In the genomic region with DNA sequence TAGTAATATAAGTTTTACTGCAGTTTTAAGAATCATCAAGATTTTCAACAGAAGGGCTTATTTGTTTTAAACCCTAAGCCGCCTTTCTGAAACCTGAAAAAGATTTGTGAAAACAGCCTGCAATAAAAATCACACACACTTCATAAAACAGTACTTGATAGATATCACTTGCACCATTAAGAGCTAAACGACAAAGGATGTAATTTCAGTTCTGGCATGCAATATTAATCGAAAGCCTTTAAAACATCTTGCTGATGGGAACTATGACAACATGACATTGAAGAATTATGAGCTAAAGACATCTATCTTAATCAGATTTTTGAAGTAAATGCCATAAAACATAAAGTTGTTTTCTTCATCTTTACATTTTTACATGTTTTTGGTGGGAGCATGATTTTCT, we compare ENCODE assay signal across 37 cellular contexts.
"Had no signal": no experiment of that assay in that cellular context is flagged by ENCODE, and none has a peak within 500 bp of the region (broad histone marks: within the 10 kb centered on the region; RNA-seq: fewer than 3 reads in every experiment).

No MANE protein-coding gene starts in this region.

- DNase-seq: activated B cell treated with CpG ODN at 0.5 μM for 24 hours; activated CD4-positive, alpha-beta memory T cell treated with anti-CD3 and anti-CD28 coated beads for 36 hours; activated CD4-positive, alpha-beta T cell treated with anti-CD3 and anti-CD28 coated beads for 4 hours; activated CD4-positive, alpha-beta T cell treated with anti-CD3 and anti-CD28 coated beads, Interleukin-2, amount 50 U/mL, for 1 hour; activated CD4-positive, CD25-positive, alpha-beta regulatory T cell treated with anti-CD3 and anti-CD28 coated beads, Interleukin-2, amount 50 U/mL, for 72 hours; activated CD8-positive, alpha-beta memory T cell treated with anti-CD3 and anti-CD28 coated beads, Interleukin-2, amount 50 U/mL, for 4 hours; activated effector memory CD4-positive, alpha-beta T cell treated with Interleukin-2 at 50 U/mL for 16 hours; activated naive CD4-positive, alpha-beta T cell treated with anti-CD3 and anti-CD28 coated beads, Interleukin-2, amount 10 ng/mL, durations not matched to agents 7 days and 5 days; activated naive CD8-positive, alpha-beta T cell treated with anti-CD3 and anti-CD28 coated beads, Interleukin-2, amount 50 U/mL, for 24 hours; activated T-cell treated with anti-CD3 and anti-CD28 coated beads for 4 hours; activated T-cell treated with anti-CD3 and anti-CD28 coated beads, Interleukin-2, amount 50 U/mL, for 4 hours; anterior cingulate cortex; caudate nucleus; cerebellar nuclear complex; Kasumi-1; MG63; NCI-H1048; NCI-H1105 treated with DMSO at 0.1 percent for 48 hours; NCI-H1436; NCI-H1694; NCI-H1930; NCI-H2081 treated with DMSO at 0.1 percent for 48 hours; NCI-H2171; NCI-H510A; PC-3; Peyer's patch; RPMI8226; SHP77 treated with DMSO at 0.1 percent for 48 hours; SW 1271; T-helper 1 cell; T-helper 2 cell; T-helper 9 cell had no signal

- H3K36me3 ChIP-seq: MG63, Peyer's patch, SJSA1 had no signal

- H3K36me3 Mint-ChIP-seq: activated CD4-positive, alpha-beta memory T cell treated with anti-CD3 and anti-CD28 coated beads for 36 hours; activated naive CD4-positive, alpha-beta T cell treated with anti-CD3 and anti-CD28 coated beads, Interleukin-2, amount 10 ng/mL, durations not matched to agents 7 days and 5 days; activated naive CD8-positive, alpha-beta T cell had no signal

- H3K4me1 ChIP-seq: Peyer's patch, SJSA1 had no signal

- H3K9me3 Mint-ChIP-seq: activated CD4-positive, alpha-beta memory T cell treated with anti-CD3 and anti-CD28 coated beads for 36 hours; activated naive CD4-positive, alpha-beta T cell treated with anti-CD3 and anti-CD28 coated beads, Interleukin-2, amount 10 ng/mL, durations not matched to agents 7 days and 5 days; activated naive CD8-positive, alpha-beta T cell treated with anti-CD3 and anti-CD28 coated beads, Interleukin-2, amount 50 U/mL, for 24 hours; activated T-cell treated with anti-CD3 and anti-CD28 coated beads, Interleukin-2, amount 50 U/mL, for 4 hours; activated T-helper 1 cell treated with anti-CD3 and anti-CD28 coated beads, Interleukin-12 subunit alpha, Interleukin-12 subunit beta, Interleukin-2, Interleukin-4 antibody, amounts not matched to agents 30 ng/mL and 10 ng/mL and 1 ng/mL, durations not matched to agents 14 hours and 24 hours and 36 hours had no signal

- H3K27me3 Mint-ChIP-seq: activated B cell treated with CpG ODN at 0.5 μM for 24 hours; activated naive CD4-positive, alpha-beta T cell treated with anti-CD3 and anti-CD28 coated beads, Interleukin-2, amount 10 ng/mL, durations not matched to agents 7 days and 5 days; brain had no signal

- H3K27ac Mint-ChIP-seq: activated B cell treated with CpG ODN at 0.5 μM for 24 hours; activated CD4-positive, alpha-beta memory T cell treated with anti-CD3 and anti-CD28 coated beads for 36 hours; activated naive CD4-positive, alpha-beta T cell treated with anti-CD3 and anti-CD28 coated beads, Interleukin-2, amount 10 ng/mL, durations not matched to agents 7 days and 5 days; activated naive CD8-positive, alpha-beta T cell; activated naive CD8-positive, alpha-beta T cell treated with anti-CD3 and anti-CD28 coated beads, Interleukin-2, amount 50 U/mL, for 24 hours; activated T-helper 1 cell treated with anti-CD3 and anti-CD28 coated beads, Interleukin-12 subunit alpha, Interleukin-12 subunit beta, Interleukin-2, Interleukin-4 antibody, amounts not matched to agents 30 ng/mL and 10 ng/mL and 1 ng/mL, durations not matched to agents 14 hours and 24 hours and 36 hours had no signal

- H3K4me3 ChIP-seq: MG63, Peyer's patch, SJSA1 had no signal

- H3K27me3 ChIP-seq: MG63, Peyer's patch, SJSA1 had no signal

- H3K27ac ChIP-seq: Peyer's patch, SJSA1, VCaP had no signal

- H3K9me3 ChIP-seq: MG63, Peyer's patch, SJSA1 had no signal

- H3K4me1 Mint-ChIP-seq: activated B cell treated with CpG ODN at 0.5 μM for 24 hours; activated naive CD4-positive, alpha-beta T cell treated with anti-CD3 and anti-CD28 coated beads, Interleukin-2, amount 10 ng/mL, durations not matched to agents 7 days and 5 days; activated naive CD8-positive, alpha-beta T cell treated with anti-CD3 and anti-CD28 coated beads, Interleukin-2, amount 50 U/mL, for 24 hours had no signal

- H3K4me3 Mint-ChIP-seq: activated B cell treated with CpG ODN at 0.5 μM for 24 hours; activated CD4-positive, alpha-beta memory T cell treated with anti-CD3 and anti-CD28 coated beads for 36 hours; activated naive CD4-positive, alpha-beta T cell treated with anti-CD3 and anti-CD28 coated beads, Interleukin-2, amount 10 ng/mL, durations not matched to agents 7 days and 5 days; activated naive CD8-positive, alpha-beta T cell; activated naive CD8-positive, alpha-beta T cell treated with anti-CD3 and anti-CD28 coated beads, Interleukin-2, amount 50 U/mL, for 24 hours; activated T-cell treated with anti-CD3 and anti-CD28 coated beads, Interleukin-2, amount 50 U/mL, for 4 hours; activated T-helper 1 cell treated with anti-CD3 and anti-CD28 coated beads, Interleukin-12 subunit alpha, Interleukin-12 subunit beta, Interleukin-2, Interleukin-4 antibody, amounts not matched to agents 30 ng/mL and 10 ng/mL and 1 ng/mL, durations not matched to agents 14 hours and 24 hours and 36 hours had no signal
